1 cellular context compared by ENCODE assay signal in the genomic region with DNA sequence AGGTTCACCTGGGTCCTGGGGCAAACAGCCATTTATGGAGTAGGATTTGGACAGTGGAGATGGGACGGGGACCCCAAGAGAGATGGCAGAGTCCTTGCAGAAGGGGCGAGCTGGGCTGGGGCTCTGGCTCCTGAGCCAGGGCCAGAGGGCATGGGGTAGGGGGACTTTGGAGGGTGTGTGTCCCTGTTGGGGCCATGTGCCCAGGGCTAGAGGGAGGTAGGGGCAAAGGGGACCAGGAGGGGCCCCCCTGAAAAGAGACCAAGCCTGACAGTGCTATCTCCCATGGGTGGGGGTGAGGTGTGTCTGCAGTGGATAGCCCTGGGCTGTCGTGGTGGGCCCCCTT.
TF ChIP-seq lines count a peak whose summit lies in the region.

No MANE protein-coding gene starts in this region.

TF ChIP-seq in GM23338, 12 proteins besides CTCF, POLR2A, EP300 and RAD21 (continued from another document):
- TF ChIP-seq, protein P1, sequence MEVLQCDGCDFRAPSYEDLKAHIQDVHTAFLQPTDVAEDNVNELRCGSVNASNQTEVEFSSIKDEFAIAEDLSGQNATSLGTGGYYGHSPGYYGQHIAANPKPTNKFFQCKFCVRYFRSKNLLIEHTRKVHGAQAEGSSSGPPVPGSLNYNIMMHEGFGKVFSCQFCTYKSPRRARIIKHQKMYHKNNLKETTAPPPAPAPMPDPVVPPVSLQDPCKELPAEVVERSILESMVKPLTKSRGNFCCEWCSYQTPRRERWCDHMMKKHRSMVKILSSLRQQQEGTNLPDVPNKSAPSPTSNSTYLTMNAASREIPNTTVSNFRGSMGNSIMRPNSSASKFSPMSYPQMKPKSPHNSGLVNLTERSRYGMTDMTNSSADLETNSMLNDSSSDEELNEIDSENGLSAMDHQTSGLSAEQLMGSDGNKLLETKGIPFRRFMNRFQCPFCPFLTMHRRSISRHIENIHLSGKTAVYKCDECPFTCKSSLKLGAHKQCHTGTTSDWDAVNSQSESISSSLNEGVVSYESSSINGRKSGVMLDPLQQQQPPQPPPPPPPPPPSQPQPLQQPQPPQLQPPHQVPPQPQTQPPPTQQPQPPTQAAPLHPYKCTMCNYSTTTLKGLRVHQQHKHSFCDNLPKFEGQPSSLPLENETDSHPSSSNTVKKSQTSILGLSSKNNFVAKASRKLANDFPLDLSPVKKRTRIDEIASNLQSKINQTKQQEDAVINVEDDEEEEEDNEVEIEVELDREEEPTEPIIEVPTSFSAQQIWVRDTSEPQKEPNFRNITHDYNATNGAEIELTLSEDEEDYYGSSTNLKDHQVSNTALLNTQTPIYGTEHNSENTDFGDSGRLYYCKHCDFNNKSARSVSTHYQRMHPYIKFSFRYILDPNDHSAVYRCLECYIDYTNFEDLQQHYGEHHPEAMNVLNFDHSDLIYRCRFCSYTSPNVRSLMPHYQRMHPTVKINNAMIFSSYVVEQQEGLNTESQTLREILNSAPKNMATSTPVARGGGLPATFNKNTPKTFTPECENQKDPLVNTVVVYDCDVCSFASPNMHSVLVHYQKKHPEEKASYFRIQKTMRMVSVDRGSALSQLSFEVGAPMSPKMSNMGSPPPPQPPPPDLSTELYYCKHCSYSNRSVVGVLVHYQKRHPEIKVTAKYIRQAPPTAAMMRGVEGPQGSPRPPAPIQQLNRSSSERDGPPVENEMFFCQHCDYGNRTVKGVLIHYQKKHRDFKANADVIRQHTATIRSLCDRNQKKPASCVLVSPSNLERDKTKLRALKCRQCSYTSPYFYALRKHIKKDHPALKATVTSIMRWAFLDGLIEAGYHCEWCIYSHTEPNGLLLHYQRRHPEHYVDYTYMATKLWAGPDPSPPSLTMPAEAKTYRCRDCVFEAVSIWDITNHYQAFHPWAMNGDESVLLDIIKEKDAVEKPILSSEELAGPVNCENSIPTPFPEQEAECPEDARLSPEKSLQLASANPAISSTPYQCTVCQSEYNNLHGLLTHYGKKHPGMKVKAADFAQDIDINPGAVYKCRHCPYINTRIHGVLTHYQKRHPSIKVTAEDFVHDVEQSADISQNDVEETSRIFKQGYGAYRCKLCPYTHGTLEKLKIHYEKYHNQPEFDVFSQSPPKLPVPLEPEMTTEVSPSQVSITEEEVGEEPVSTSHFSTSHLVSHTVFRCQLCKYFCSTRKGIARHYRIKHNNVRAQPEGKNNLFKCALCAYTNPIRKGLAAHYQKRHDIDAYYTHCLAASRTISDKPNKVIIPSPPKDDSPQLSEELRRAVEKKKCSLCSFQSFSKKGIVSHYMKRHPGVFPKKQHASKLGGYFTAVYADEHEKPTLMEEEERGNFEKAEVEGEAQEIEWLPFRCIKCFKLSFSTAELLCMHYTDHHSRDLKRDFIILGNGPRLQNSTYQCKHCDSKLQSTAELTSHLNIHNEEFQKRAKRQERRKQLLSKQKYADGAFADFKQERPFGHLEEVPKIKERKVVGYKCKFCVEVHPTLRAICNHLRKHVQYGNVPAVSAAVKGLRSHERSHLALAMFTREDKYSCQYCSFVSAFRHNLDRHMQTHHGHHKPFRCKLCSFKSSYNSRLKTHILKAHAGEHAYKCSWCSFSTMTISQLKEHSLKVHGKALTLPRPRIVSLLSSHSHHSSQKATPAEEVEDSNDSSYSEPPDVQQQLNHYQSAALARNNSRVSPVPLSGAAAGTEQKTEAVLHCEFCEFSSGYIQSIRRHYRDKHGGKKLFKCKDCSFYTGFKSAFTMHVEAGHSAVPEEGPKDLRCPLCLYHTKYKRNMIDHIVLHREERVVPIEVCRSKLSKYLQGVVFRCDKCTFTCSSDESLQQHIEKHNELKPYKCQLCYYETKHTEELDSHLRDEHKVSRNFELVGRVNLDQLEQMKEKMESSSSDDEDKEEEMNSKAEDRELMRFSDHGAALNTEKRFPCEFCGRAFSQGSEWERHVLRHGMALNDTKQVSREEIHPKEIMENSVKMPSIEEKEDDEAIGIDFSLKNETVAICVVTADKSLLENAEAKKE (CRISPR knock-in tag; IDR thresholded peaks at IDR 0.05) = no peak
- no peak for TF ChIP-seq NANOG (IDR thresholded peaks at IDR 0.05; ENCODE audit: borderline replicate concordance)
